10 cellular contexts compared by ENCODE assay signal in genomic region chr15:30043211-30043655, GRCh38. TPM values are rescaled to one million over a fixed set of nuclear protein-coding genes. Genes with fewer than 3 reads are reported as not detected.
A peak's percentile ranks its signal among the peaks of the same experiment; 100 is the strongest.
DNase-seq lines count a peak whose midpoint lies in the region; ATAC-seq and TF ChIP-seq lines count a peak whose summit lies in the region.
"Had no signal": no experiment of that assay in that cellular context is flagged by ENCODE, and none has a peak within 500 bp of the region (broad histone marks: within the 10 kb centered on the region; RNA-seq: fewer than 3 reads in every experiment).

No MANE protein-coding gene starts in this region.

- DNase-seq in NCI-H345 (lab: John Stamatoyannopoulos, UW) (peak; percentile 7), NCI-H345 treated with DMSO at 0.1 percent for 48 hours (lab: John Stamatoyannopoulos, UW; ENCODE audit: unreplicated experiment) (no peak), globus pallidus (ENCODE audit: low spot score) (peak; percentile 84), thyroid gland (peak in 1 of 2 donors; percentile 19)
- no peak for DNase-seq in CD8-positive, alpha-beta T cell

- no peaks in the 10 kb centered on the region for H3K9me3 ChIP-seq in thyroid gland
- H3K9me3 ChIP-seq in CD8-positive, alpha-beta T cell (ENCODE audit: low read length), result no peaks in the 10 kb centered on the region
- H3K9me3 ChIP-seq: SJSA1 had no signal

- H3K36me3 Mint-ChIP-seq in CD8-positive, alpha-beta T cell, result no peaks in the 10 kb centered on the region

- H3K4me1 ChIP-seq in thyroid gland, result peaks cover 4 to 25% of the 10 kb centered on the region in 2 donors
- no peaks in the 10 kb centered on the region for H3K4me1 ChIP-seq in CD8-positive, alpha-beta T cell (ENCODE audit: insufficient read depth, low read length)
- H3K4me1 ChIP-seq: BLaER1 treated with 17β-estradiol and CSF1 and Interleukin-3, amounts not matched to agents 10 nM and 100 nM had no signal

- H3K27me3 ChIP-seq in thyroid gland, result no peaks in the 10 kb centered on the region
- no peaks in the 10 kb centered on the region for H3K27me3 ChIP-seq in CD8-positive, alpha-beta T cell (ENCODE audit: insufficient read depth, low read length)
- H3K27me3 ChIP-seq: BLaER1 treated with 17β-estradiol and CSF1 and Interleukin-3, amounts not matched to agents 10 nM and 100 nM; SJSA1 had no signal

- POLR2A ChIA-PET in CD8-positive, alpha-beta T cell (lab: Charles Lee), result no interaction called here

- intact Hi-C loops in thyroid gland (cut with DNase I), result no loop called here
- intact Hi-C loops in CD8-positive, alpha-beta T cell (cut with DNase I, micrococcal nuclease), result no loop called here

- ATAC-seq in SK-N-SH treated with all-trans-retinoic acid at 6 μM for 48 hours (peak; percentile 73), GM18511 (IDR thresholded peaks at IDR 0.05; ENCODE audit: unreplicated experiment) (no peak), HG03342 (IDR thresholded peaks at IDR 0.05; ENCODE audit: unreplicated experiment) (no peak)
- ATAC-seq in CD8-positive, alpha-beta T cell, result no peak

- TF ChIP-seq CTCF in thyroid gland (IDR thresholded peaks at IDR 0.05), result peak in 3 of 6 experiments; percentile 35 to 58 (median 48)
- TF ChIP-seq CTCF in CD8-positive, alpha-beta T cell (IDR thresholded peaks at IDR 0.05), result no peak

- H3K27me3 Mint-ChIP-seq in CD8-positive, alpha-beta T cell (ENCODE audit: low read depth), result peaks cover 6% of the 10 kb centered on the region

- WGBS in thyroid gland, 2 donors, result 30 to 36% methylated on average over 2 of the region's 2 CpGs

- no peak overlapping the region for H3K27ac Mint-ChIP-seq in CD8-positive, alpha-beta T cell

- H3K27ac ChIP-seq in thyroid gland, result peak overlapping the region; percentile 18 to 51 (median 31)
- no peak overlapping the region for H3K27ac ChIP-seq in CD8-positive, alpha-beta T cell (ENCODE audit: low read depth, low read length)
- H3K27ac ChIP-seq: BLaER1 treated with 17β-estradiol and CSF1 and Interleukin-3, amounts not matched to agents 10 nM and 100 nM had no signal

- CTCF ChIA-PET in CD8-positive, alpha-beta T cell (lab: Charles Lee), result no interaction called here

- TF ChIP-seq POLR2A in thyroid gland (IDR thresholded peaks at IDR 0.05), result no peak

- no peak overlapping the region for H3K4me3 Mint-ChIP-seq in CD8-positive, alpha-beta T cell

- no peak overlapping the region for H3K4me3 ChIP-seq in thyroid gland (replicated peaks in 1 of 3)
- no peak overlapping the region for H3K4me3 ChIP-seq in CD8-positive, alpha-beta T cell (ENCODE audit: low read depth, low read length)
- H3K4me3 ChIP-seq: BLaER1 treated with 17β-estradiol and CSF1 and Interleukin-3, amounts not matched to agents 10 nM and 100 nM; SJSA1 had no signal

- H3K36me3 ChIP-seq in thyroid gland, result no peaks in the 10 kb centered on the region
- H3K36me3 ChIP-seq in CD8-positive, alpha-beta T cell (ENCODE audit: insufficient read depth, low read length), result no peaks in the 10 kb centered on the region
- H3K36me3 ChIP-seq: BLaER1 treated with 17β-estradiol and CSF1 and Interleukin-3, amounts not matched to agents 10 nM and 100 nM; SJSA1 had no signal

- H3K9me3 Mint-ChIP-seq in CD8-positive, alpha-beta T cell, result no peaks in the 10 kb centered on the region

- no peaks in the 10 kb centered on the region for H3K4me1 Mint-ChIP-seq in CD8-positive, alpha-beta T cell (ENCODE audit: low read depth)

TF ChIP-seq in SK-N-SH treated with all-trans-retinoic acid at 6 μM for 48 hours, 23 proteins besides CTCF, POLR2A, EP300 and RAD21 (continues in another document):
- TF ChIP-seq ZFP3 (CRISPR knock-in tag; IDR thresholded peaks at IDR 0.05) (no peak), CREB5 (CRISPR knock-in tag; IDR thresholded peaks at IDR 0.05; ENCODE audit: low read depth) (no peak), ISL1 (CRISPR knock-in tag; IDR thresholded peaks at IDR 0.05) (no peak), GLIS3 (CRISPR knock-in tag; IDR thresholded peaks at IDR 0.05) (no peak), RARB (CRISPR knock-in tag; IDR thresholded peaks at IDR 0.05) (no peak), ZNF70 (CRISPR knock-in tag; IDR thresholded peaks at IDR 0.05) (no peak), SNAI2 (CRISPR knock-in tag; IDR thresholded peaks at IDR 0.05) (no peak), POU6F1 (CRISPR knock-in tag; IDR thresholded peaks at IDR 0.05; ENCODE audit: borderline replicate concordance, low read depth) (no peak), PPARA (CRISPR knock-in tag; IDR thresholded peaks at IDR 0.05; ENCODE audit: borderline replicate concordance) (no peak), TCF4 (CRISPR knock-in tag; IDR thresholded peaks at IDR 0.05; ENCODE audit: borderline replicate concordance) (no peak), CSDC2 (CRISPR knock-in tag; IDR thresholded peaks at IDR 0.05) (no peak), ARNTL (CRISPR knock-in tag; IDR thresholded peaks at IDR 0.05; ENCODE audit: borderline replicate concordance, low read depth) (no peak), PATZ1 (CRISPR knock-in tag; IDR thresholded peaks at IDR 0.05; ENCODE audit: borderline replicate concordance) (no peak), TSHZ2 (CRISPR knock-in tag; IDR thresholded peaks at IDR 0.05) (no peak), BACH2 (CRISPR knock-in tag; IDR thresholded peaks at IDR 0.05; ENCODE audit: borderline replicate concordance) (no peak)

RNA-seq across cellular contexts. Expression of gene GOLGA8J, which starts 39.5 kb away (rescaled TPM):
- 1 to 10 TPM in 2 of 4 donors, under 1 TPM in 1, not detected in 1; 0.22 to 4.7 (median 3.7) TPM for total RNA-seq in thyroid gland
- total RNA-seq in CD8-positive, alpha-beta T cell, result not detected
- total RNA-seq: SJSA1 had no signal

Comparison
In these comparisons a context has a peak if more than half of its experiments do, and no peak if none do; other contexts are left out.
1. DNase-seq: peak in NCI-H345 (single experiment) and globus pallidus (single experiment); none in NCI-H345 treated with DMSO at 0.1 percent for 48 hours (single experiment) and CD8-positive, alpha-beta T cell (0 of 7).